In genomic region chr6:20400476-20401402, GRCh38 we compare ENCODE assay signal across 8 cellular contexts. TPM values are rescaled to one million over a fixed set of nuclear protein-coding genes. Genes with fewer than 3 reads are reported as not detected.
A peak's percentile ranks its signal among the peaks of the same experiment; 100 is the strongest.
DNase-seq lines count a peak whose midpoint lies in the region; ATAC-seq and TF ChIP-seq lines count a peak whose summit lies in the region.

No MANE protein-coding gene starts in this region.

- peak overlapping the region; percentile 80 for H3K27ac Mint-ChIP-seq in CD4-positive, alpha-beta T cell
- peak overlapping the region; percentile 97 for H3K27ac Mint-ChIP-seq in WTC11

- in situ Hi-C loops in HAP-1 (cut with MboI; ENCODE audit: low sequenced_read_pairs): loop anchor here (5.0 kb wide), 1 partner anchor 132 kb away; the partner anchor contains the start of gene CDKAL1

- H3K4me1 ChIP-seq in HAP-1 (peaks cover 6% of the 10 kb centered on the region; the same call in 1 of the 2 replicates), ectodermal cell (ENCODE audit: control insufficient read depth, insufficient read depth, low read length) (no peaks in the 10 kb centered on the region)

- peak overlapping the region; percentile 92 for H3K4me3 Mint-ChIP-seq in CD4-positive, alpha-beta T cell
- peak overlapping the region; percentile 96 for H3K4me3 Mint-ChIP-seq in WTC11

- peaks cover 37% of the 10 kb centered on the region for H3K4me1 Mint-ChIP-seq in CD4-positive, alpha-beta T cell (ENCODE audit: low read depth)
- H3K4me1 Mint-ChIP-seq in WTC11: peaks cover 16% of the 10 kb centered on the region

- CTCF ChIA-PET in CD4-positive, alpha-beta T cell (lab: Charles Lee): no interaction called here
- CTCF ChIA-PET in WTC11 (lab: Charles Lee): interaction anchor here (0.6 to 1.7 kb wide), 9 partner anchors 9 to 308 kb away, joined by 3 to 6 read pairs (median 4); no protein-coding TSS in a partner anchor

- H3K27me3 Mint-ChIP-seq in CD4-positive, alpha-beta T cell: no peaks in the 10 kb centered on the region
- H3K27me3 Mint-ChIP-seq in WTC11 (ENCODE audit: low read depth): peaks cover 4% of the 10 kb centered on the region

- H3K9me3 ChIP-seq in CD4-positive, alpha-beta T cell (ENCODE audit: control insufficient read depth, low read length): no peaks in the 10 kb centered on the region
- no peaks in the 10 kb centered on the region for H3K9me3 ChIP-seq in HAP-1
- H3K9me3 ChIP-seq in ectodermal cell (ENCODE audit: control insufficient read depth, low read length): no peaks in the 10 kb centered on the region

- intact Hi-C loops in CD4-positive, alpha-beta T cell (cut with DNase I, micrococcal nuclease): loop anchor here (2.0 to 5.0 kb wide), 4 partner anchors 33 to 188 kb away; partner anchors contain the start of gene MBOAT1 (in 2 of the 2)

- peaks cover 23% of the 10 kb centered on the region for H3K36me3 Mint-ChIP-seq in CD4-positive, alpha-beta T cell (ENCODE audit: low read depth)
- H3K36me3 Mint-ChIP-seq in WTC11: peaks cover 9% of the 10 kb centered on the region

- no peak for ATAC-seq in CD4-positive, alpha-beta T cell (ENCODE audit: poor library complexity)
- ATAC-seq in WTC11 (peak; percentile 7), GM18867 (IDR thresholded peaks at IDR 0.05; ENCODE audit: unreplicated experiment) (no peak)

- H3K9me3 Mint-ChIP-seq in CD4-positive, alpha-beta T cell: no peaks in the 10 kb centered on the region
- H3K9me3 Mint-ChIP-seq in WTC11: no peaks in the 10 kb centered on the region

- 4 to 5% methylated on average over 29 of the region's 29 CpGs for WGBS in ectodermal cell, 2 experiments

- DNase-seq in CD4-positive, alpha-beta T cell: peak in 5 of 10 experiments; percentile 4 to 29 (median 14)
- DNase-seq in HAP-1 (ENCODE audit: low spot score in 2 of 2) (peak; percentile 78 to 84), NCI-H2227 (lab: John Stamatoyannopoulos, UW; ENCODE audit: unreplicated experiment) (peak; percentile 93), WTC11 (ENCODE audit: low spot score) (peak; percentile 62), medulla oblongata (ENCODE audit: extremely low spot score) (peak; percentile 33)
- peak; percentile 15 to 38 for DNase-seq in stimulated activated CD8-positive, alpha-beta memory T cell treated with anti-CD3 and anti-CD28 coated beads, Interleukin-2, amount 100 ng/mL, for 48 hours (ENCODE audit: low read depth in 2 of 2)

- H3K36me3 ChIP-seq in HAP-1 (replicated peaks) (peaks cover 3% of the 10 kb centered on the region; the same call in 1 of the 2 replicates), ectodermal cell (ENCODE audit: control insufficient read depth, insufficient read depth, low read length) (no peaks in the 10 kb centered on the region)

- no peaks in the 10 kb centered on the region for H3K27me3 ChIP-seq in CD4-positive, alpha-beta T cell (ENCODE audit: control insufficient read depth, insufficient read depth, low read length)
- peaks cover 10% of the 10 kb centered on the region for H3K27me3 ChIP-seq in HAP-1 (ENCODE audit: low read depth)
- H3K27me3 ChIP-seq in ectodermal cell (ENCODE audit: control insufficient read depth, insufficient read depth, low read length, poor library complexity, severe bottlenecking): no peaks in the 10 kb centered on the region

- H3K4me3 ChIP-seq in HAP-1 (peak overlapping the region; percentile 90), ectodermal cell (ENCODE audit: insufficient read depth, low read depth, low read length) (peak overlapping the region; percentile 45)

- H3K27ac ChIP-seq in CD4-positive, alpha-beta T cell (ENCODE audit: low read depth, low read length): no peak overlapping the region
- peak overlapping the region; percentile 44 for H3K27ac ChIP-seq in ectodermal cell (ENCODE audit: insufficient read depth, low read depth, low read length, poor library complexity, severe bottlenecking)

- POLR2A ChIA-PET in CD4-positive, alpha-beta T cell (lab: Charles Lee): interaction anchor here (0.6 to 4.4 kb wide), 5 partner anchors 9 to 187 kb away, joined by 3 to 56 read pairs (median 5); no protein-coding TSS in a partner anchor
- POLR2A ChIA-PET in WTC11 (lab: Charles Lee): interaction anchor here (0.7 kb wide), 1 partner anchor 103 kb away, joined by 3 read pairs; no protein-coding TSS in a partner anchor

- TF ChIP-seq CTCF in CD4-positive, alpha-beta T cell (IDR thresholded peaks at IDR 0.05): no peak
- TF ChIP-seq CTCF in WTC11 (IDR thresholded peaks at IDR 0.05): peak; percentile 13; the same call in 1 of the 2 replicates

TF ChIP-seq in WTC11, 78 proteins besides CTCF, POLR2A, EP300 and RAD21 (continues in another document):
- TF ChIP-seq CBFB (CRISPR knock-in tag; IDR thresholded peaks at IDR 0.05; ENCODE audit: low read depth) (no peak), KAT7 (CRISPR knock-in tag; IDR thresholded peaks at IDR 0.05; ENCODE audit: borderline replicate concordance) (no peak), NR2C2 (CRISPR knock-in tag; IDR thresholded peaks at IDR 0.05) (no peak), ZNF396 (CRISPR knock-in tag; IDR thresholded peaks at IDR 0.05; ENCODE audit: borderline replicate concordance) (no peak), ZBTB43 (CRISPR knock-in tag; IDR thresholded peaks at IDR 0.05) (no peak), PREB (CRISPR knock-in tag; IDR thresholded peaks at IDR 0.05; ENCODE audit: borderline replicate concordance) (no peak), E2F4 (CRISPR knock-in tag; IDR thresholded peaks at IDR 0.05; ENCODE audit: borderline replicate concordance, low read depth) (no peak), JAZF1 (CRISPR knock-in tag; IDR thresholded peaks at IDR 0.05) (no peak), GABPB1 (CRISPR knock-in tag; IDR thresholded peaks at IDR 0.05) (0 out of 2 replicates have a peak, but pooled peaks have one; percentile 37), TEAD1 (CRISPR knock-in tag; IDR thresholded peaks at IDR 0.05) (no peak), FOXP4 (CRISPR knock-in tag; IDR thresholded peaks at IDR 0.05) (no peak), NR1H2 (CRISPR knock-in tag; IDR thresholded peaks at IDR 0.05) (no peak)

RNA-seq across cellular contexts. Expression of gene E2F3, which starts 0.9 kb away (rescaled TPM):
- total RNA-seq in CD4-positive, alpha-beta T cell: 1 to 10 TPM; 2.7 to 2.9 TPM
- total RNA-seq in WTC11 (2021): 29.2 to 30.2 TPM (median 30.0 TPM) in 3 replicates
- polyA plus RNA-seq in ectodermal cell (2013, experiment 1 of 4): 40.5 TPM
- 41.3 TPM for polyA plus RNA-seq in ectodermal cell (2013, experiment 2 of 4)
- 23.9 TPM for polyA plus RNA-seq in ectodermal cell (2013, experiment 3 of 4)
- 26.5 TPM for polyA plus RNA-seq in ectodermal cell (2013, experiment 4 of 4)
